ENCODE assay signal across 1 cellular context in the genomic region with DNA sequence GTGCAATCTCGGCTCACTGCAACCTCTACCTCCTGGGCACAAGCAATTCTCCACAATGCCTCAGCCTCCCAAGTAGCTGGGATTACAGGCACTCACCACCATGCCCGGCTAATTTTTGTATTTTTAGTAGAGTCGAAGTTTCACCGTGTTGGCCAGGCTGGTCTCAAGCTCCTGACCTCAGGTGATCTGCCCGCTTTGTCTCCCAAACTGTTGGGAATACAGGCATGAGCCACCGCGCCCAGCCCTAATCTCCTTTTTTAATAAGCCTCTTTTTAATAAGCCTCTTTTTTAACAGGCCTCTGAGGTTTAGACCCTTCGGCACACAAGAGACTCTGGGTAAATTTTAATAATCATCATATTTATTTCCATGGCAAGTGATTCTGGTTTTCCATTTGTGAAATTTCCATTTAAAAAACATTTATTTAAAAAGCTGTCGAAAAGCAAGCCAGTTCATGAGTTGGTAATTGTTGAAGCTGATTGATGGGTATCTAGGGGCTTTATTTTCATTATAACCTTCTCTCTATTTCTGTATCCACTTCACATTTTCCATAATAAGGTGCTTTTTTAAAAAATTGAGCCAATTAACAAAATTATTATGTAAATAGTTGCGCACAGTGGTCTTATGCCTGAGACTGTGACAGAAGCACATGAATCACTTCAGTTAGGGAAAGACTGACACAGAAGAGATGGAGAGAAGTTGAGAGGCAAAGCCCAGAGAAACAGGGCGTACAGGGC.
TF ChIP-seq lines count a peak whose summit lies in the region.

No MANE protein-coding gene starts in this region.

TF ChIP-seq in A549, 52 proteins besides CTCF, POLR2A, EP300 and RAD21 (continued from another document):
- TF ChIP-seq, protein P1, sequence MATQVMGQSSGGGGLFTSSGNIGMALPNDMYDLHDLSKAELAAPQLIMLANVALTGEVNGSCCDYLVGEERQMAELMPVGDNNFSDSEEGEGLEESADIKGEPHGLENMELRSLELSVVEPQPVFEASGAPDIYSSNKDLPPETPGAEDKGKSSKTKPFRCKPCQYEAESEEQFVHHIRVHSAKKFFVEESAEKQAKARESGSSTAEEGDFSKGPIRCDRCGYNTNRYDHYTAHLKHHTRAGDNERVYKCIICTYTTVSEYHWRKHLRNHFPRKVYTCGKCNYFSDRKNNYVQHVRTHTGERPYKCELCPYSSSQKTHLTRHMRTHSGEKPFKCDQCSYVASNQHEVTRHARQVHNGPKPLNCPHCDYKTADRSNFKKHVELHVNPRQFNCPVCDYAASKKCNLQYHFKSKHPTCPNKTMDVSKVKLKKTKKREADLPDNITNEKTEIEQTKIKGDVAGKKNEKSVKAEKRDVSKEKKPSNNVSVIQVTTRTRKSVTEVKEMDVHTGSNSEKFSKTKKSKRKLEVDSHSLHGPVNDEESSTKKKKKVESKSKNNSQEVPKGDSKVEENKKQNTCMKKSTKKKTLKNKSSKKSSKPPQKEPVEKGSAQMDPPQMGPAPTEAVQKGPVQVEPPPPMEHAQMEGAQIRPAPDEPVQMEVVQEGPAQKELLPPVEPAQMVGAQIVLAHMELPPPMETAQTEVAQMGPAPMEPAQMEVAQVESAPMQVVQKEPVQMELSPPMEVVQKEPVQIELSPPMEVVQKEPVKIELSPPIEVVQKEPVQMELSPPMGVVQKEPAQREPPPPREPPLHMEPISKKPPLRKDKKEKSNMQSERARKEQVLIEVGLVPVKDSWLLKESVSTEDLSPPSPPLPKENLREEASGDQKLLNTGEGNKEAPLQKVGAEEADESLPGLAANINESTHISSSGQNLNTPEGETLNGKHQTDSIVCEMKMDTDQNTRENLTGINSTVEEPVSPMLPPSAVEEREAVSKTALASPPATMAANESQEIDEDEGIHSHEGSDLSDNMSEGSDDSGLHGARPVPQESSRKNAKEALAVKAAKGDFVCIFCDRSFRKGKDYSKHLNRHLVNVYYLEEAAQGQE (IDR thresholded peaks at IDR 0.05): no peak
- no peak for TF ChIP-seq NFE2L2 (conservative IDR thresholded peaks at IDR 0.05; ENCODE audit: low read length)
- no peak for TF ChIP-seq HES2 (IDR thresholded peaks at IDR 0.05)
- no peak for TF ChIP-seq CHD4 (IDR thresholded peaks at IDR 0.05; ENCODE audit: borderline replicate concordance)
- TF ChIP-seq RFX5 (IDR thresholded peaks at IDR 0.05): no peak
- no peak for TF ChIP-seq HOXB5 (CRISPR knock-in tag; IDR thresholded peaks at IDR 0.05)
- TF ChIP-seq, protein P2, sequence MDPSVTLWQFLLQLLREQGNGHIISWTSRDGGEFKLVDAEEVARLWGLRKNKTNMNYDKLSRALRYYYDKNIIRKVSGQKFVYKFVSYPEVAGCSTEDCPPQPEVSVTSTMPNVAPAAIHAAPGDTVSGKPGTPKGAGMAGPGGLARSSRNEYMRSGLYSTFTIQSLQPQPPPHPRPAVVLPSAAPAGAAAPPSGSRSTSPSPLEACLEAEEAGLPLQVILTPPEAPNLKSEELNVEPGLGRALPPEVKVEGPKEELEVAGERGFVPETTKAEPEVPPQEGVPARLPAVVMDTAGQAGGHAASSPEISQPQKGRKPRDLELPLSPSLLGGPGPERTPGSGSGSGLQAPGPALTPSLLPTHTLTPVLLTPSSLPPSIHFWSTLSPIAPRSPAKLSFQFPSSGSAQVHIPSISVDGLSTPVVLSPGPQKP (IDR thresholded peaks at IDR 0.05; ENCODE audit: low read depth, low read length): no peak
- no peak for TF ChIP-seq EHMT2 (IDR thresholded peaks at IDR 0.05; ENCODE audit: low read depth)
- TF ChIP-seq ZNF302 (CRISPR knock-in tag; IDR thresholded peaks at IDR 0.05): no peak
